In genomic region chr22:38298312-38299000, GRCh38 we compare ENCODE assay signal across 8 cellular contexts. TPM values are rescaled to one million over a fixed set of nuclear protein-coding genes. Genes with fewer than 3 reads are reported as not detected.
DNase-seq lines count a peak whose midpoint lies in the region; ATAC-seq and TF ChIP-seq lines count a peak whose summit lies in the region.

No MANE protein-coding gene starts in this region.

- H3K27me3 Mint-ChIP-seq in GM23338 (ENCODE audit: insufficient read depth, low read depth, poor library complexity) (peaks cover 10% of the 10 kb centered on the region), progenitor cell of endocrine pancreas (no peaks in the 10 kb centered on the region)

- H3K4me3 ChIP-seq in GM23338 (no peak overlapping the region), SU-DHL-6 (ENCODE audit: insufficient read depth, low read length, poor library complexity, severe bottlenecking) (no peak overlapping the region), choroid plexus epithelial cell (ENCODE audit: low read depth, low read length) (no peak overlapping the region)

- H3K27me3 ChIP-seq in GM23338 (ENCODE audit: insufficient read depth) (no peaks in the 10 kb centered on the region), SU-DHL-6 (ENCODE audit: low read length) (no peaks in the 10 kb centered on the region)

- TF ChIP-seq CTCF in GM23338 (conservative IDR thresholded peaks at IDR 0.05; ENCODE audit: low read depth in 2 of 2) (peak; percentile 59 to 80), SU-DHL-6 (IDR thresholded peaks at IDR 0.05; ENCODE audit: insufficient read depth, low read length, poor library complexity, severe bottlenecking) (peak; percentile 34), choroid plexus epithelial cell (conservative IDR thresholded peaks at IDR 0.05; ENCODE audit: low read depth, low read length) (peak; percentile 62), progenitor cell of endocrine pancreas (IDR thresholded peaks at IDR 0.05; ENCODE audit: unreplicated experiment) (peak; percentile 50)

- H3K4me1 ChIP-seq in GM23338 (ENCODE audit: insufficient read depth): no peaks in the 10 kb centered on the region

- H3K4me1 Mint-ChIP-seq in GM23338 (no peaks in the 10 kb centered on the region; the same call in 1 of the 3 replicates), progenitor cell of endocrine pancreas (ENCODE audit: low read depth) (no peaks in the 10 kb centered on the region)

- H3F3A ChIP-seq in GM23338 (replicated peaks; ENCODE audit: low read depth): peaks cover 45% of the 10 kb centered on the region; the same call in 1 of the 2 replicates
- no peaks in the 10 kb centered on the region for H3F3A ChIP-seq in SU-DHL-6 (ENCODE audit: insufficient read depth)

- peak; percentile 81 for ATAC-seq in GM23338
- ATAC-seq in GM19463 (IDR thresholded peaks at IDR 0.05; ENCODE audit: unreplicated experiment): no peak
- ATAC-seq in GM18505 (IDR thresholded peaks at IDR 0.05; ENCODE audit: unreplicated experiment): no peak
- no peak for ATAC-seq in GM18519 (IDR thresholded peaks at IDR 0.05; ENCODE audit: low FRiP score, unreplicated experiment)
- no peak for ATAC-seq in GM19455 (IDR thresholded peaks at IDR 0.05; ENCODE audit: unreplicated experiment)

- H3K9me2 ChIP-seq in GM23338 (ENCODE audit: insufficient read depth): no peaks in the 10 kb centered on the region
- H3K9me2 ChIP-seq in SU-DHL-6 (replicated peaks; ENCODE audit: insufficient read depth, low read length): no peaks in the 10 kb centered on the region

- H3K9ac ChIP-seq in SU-DHL-6 (ENCODE audit: low read length): no peak overlapping the region

- peak; percentile 53 for DNase-seq in GM23338 (ENCODE audit: low spot score)
- peak; percentile 100 for DNase-seq in choroid plexus epithelial cell (ENCODE audit: low read depth)
- DNase-seq in progenitor cell of endocrine pancreas (ENCODE audit: low spot score, unreplicated experiment): peak; percentile 28

- peaks cover 38% of the 10 kb centered on the region for H3K79me2 ChIP-seq in GM23338 (replicated peaks; ENCODE audit: insufficient read depth)
- no peaks in the 10 kb centered on the region for H3K79me2 ChIP-seq in SU-DHL-6 (ENCODE audit: insufficient read depth, low read length)

- H3K36me3 Mint-ChIP-seq in GM23338 (ENCODE audit: low read depth): peaks cover 95% of the 10 kb centered on the region
- H3K36me3 Mint-ChIP-seq in progenitor cell of endocrine pancreas (ENCODE audit: insufficient read depth): peaks cover 22% of the 10 kb centered on the region

- H3K36me3 ChIP-seq in GM23338 (ENCODE audit: insufficient read depth): peaks cover 58% of the 10 kb centered on the region
- no peaks in the 10 kb centered on the region for H3K36me3 ChIP-seq in SU-DHL-6 (ENCODE audit: low read length)

- H3K27ac ChIP-seq in GM23338 (ENCODE audit: low read depth) (no peak overlapping the region), SU-DHL-6 (ENCODE audit: low read depth, low read length) (no peak overlapping the region)

- H3K27ac Mint-ChIP-seq in GM23338 (no peak overlapping the region), progenitor cell of endocrine pancreas (no peak overlapping the region)

- H3K4me2 ChIP-seq in GM23338 (no peak overlapping the region), SU-DHL-6 (ENCODE audit: low read depth, low read length, poor library complexity, severe bottlenecking) (no peak overlapping the region)

- no peak overlapping the region for H2AFZ ChIP-seq in GM23338
- H2AFZ ChIP-seq in SU-DHL-6 (ENCODE audit: low read depth, low read length, severe bottlenecking): no peak overlapping the region

- no peak overlapping the region for H3K4me3 Mint-ChIP-seq in GM23338
- no peak overlapping the region for H3K4me3 Mint-ChIP-seq in progenitor cell of endocrine pancreas (ENCODE audit: low read depth)

- H4K20me1 ChIP-seq in GM23338 (replicated peaks; ENCODE audit: insufficient read depth) (peaks cover 58% of the 10 kb centered on the region), SU-DHL-6 (ENCODE audit: low read depth, low read length) (no peaks in the 10 kb centered on the region)

- no peaks in the 10 kb centered on the region for H3K9me3 ChIP-seq in SU-DHL-6 (ENCODE audit: insufficient read depth, low read length)

- TF ChIP-seq POLR2A in GM18505 (IDR thresholded peaks at IDR 0.05; ENCODE audit: borderline replicate concordance, extremely low read depth, insufficient read depth, insufficient read length): no peak

- no peaks in the 10 kb centered on the region for H3K9me3 Mint-ChIP-seq in GM23338
- no peaks in the 10 kb centered on the region for H3K9me3 Mint-ChIP-seq in progenitor cell of endocrine pancreas (ENCODE audit: low read depth)

TF ChIP-seq in GM23338, 12 proteins besides CTCF, POLR2A, EP300 and RAD21 (continues in another document):
- TF ChIP-seq STAT1 (IDR thresholded peaks at IDR 0.05; ENCODE audit: unreplicated experiment) (no peak), EZH2phosphoT487 (IDR thresholded peaks at IDR 0.05; ENCODE audit: unreplicated experiment) (no peak), ZNF462 (CRISPR knock-in tag; IDR thresholded peaks at IDR 0.05) (no peak), POLR2AphosphoS5 (IDR thresholded peaks at IDR 0.05; ENCODE audit: low read depth) (no peak; the same call in 1 of the 2 replicates), CREB1 (CRISPR knock-in tag; IDR thresholded peaks at IDR 0.05; ENCODE audit: low read depth) (no peak), EZH2 (IDR thresholded peaks at IDR 0.05; ENCODE audit: low read depth, unreplicated experiment) (no peak), ZNF331 (CRISPR knock-in tag; IDR thresholded peaks at IDR 0.05; ENCODE audit: low read depth) (no peak)

RNA-seq across cellular contexts. Expression of gene CSNK1E, which starts 18.8 kb away (rescaled TPM):
- 233 and 259 TPM in 2 replicates for total RNA-seq in GM23338 (2014; rRNA removed; shearing (Covaris generic))
- polyA plus RNA-seq in GM23338 (2016; fragmentation: Nextera tagmentation; extraction: Ambion mirVana): 180 and 189 TPM in 2 replicates
- total RNA-seq in progenitor cell of endocrine pancreas: 246 and 250 TPM in 2 replicates

RNA-seq across cellular contexts. Expression of gene TMEM184B, which starts 25.6 kb away (rescaled TPM):
- 76.5 and 95.1 TPM in 2 replicates for total RNA-seq in GM23338 (2014; rRNA removed; shearing (Covaris generic))
- polyA plus RNA-seq in GM23338 (2016; fragmentation: Nextera tagmentation; extraction: Ambion mirVana): 40.7 and 42.2 TPM in 2 replicates
- total RNA-seq in progenitor cell of endocrine pancreas: 67.3 and 71.7 TPM in 2 replicates

Comparison
In these comparisons a context has a peak if more than half of its experiments do, and no peak if none do; other contexts are left out.
1. DNase-seq: peak in every context shown above with its lines; median percentile 100 in choroid plexus epithelial cell; 53 in GM23338; 28 in progenitor cell of endocrine pancreas.